19 cellular contexts compared by ENCODE assay signal in genomic region chr6:108123516-108123929, GRCh38. TPM values are rescaled to one million over a fixed set of nuclear protein-coding genes. Genes with fewer than 3 reads are reported as not detected.
A peak's percentile ranks its signal among the peaks of the same experiment; 100 is the strongest.
DNase-seq lines count a peak whose midpoint lies in the region; ATAC-seq and TF ChIP-seq lines count a peak whose summit lies in the region.
"Had no signal": no experiment of that assay in that cellular context is flagged by ENCODE, and none has a peak within 500 bp of the region (broad histone marks: within the 10 kb centered on the region; RNA-seq: fewer than 3 reads in every experiment).

No MANE protein-coding gene starts in this region.

- H3K18ac ChIP-seq in neuronal stem cell (ENCODE audit: low read length) = peak overlapping the region; percentile 55

- no peak overlapping the region for H2BK5ac ChIP-seq in neuronal stem cell (ENCODE audit: low read length)

- no peak for TF ChIP-seq CTCF in brain (conservative IDR thresholded peaks at IDR 0.05)

- peaks cover 43% of the 10 kb centered on the region for H3K4me1 Mint-ChIP-seq in brain

- H3K4ac ChIP-seq in neuronal stem cell (ENCODE audit: low read length) = no peak overlapping the region

- no peak overlapping the region for H2BK120ac ChIP-seq in neuronal stem cell (ENCODE audit: low read depth, low read length)

- H3K27ac Mint-ChIP-seq in brain = peak overlapping the region in 2 of 5 experiments; percentile 46 to 54
- H3K27ac Mint-ChIP-seq: CD14-positive monocyte had no signal

- H3K27ac ChIP-seq in neuronal stem cell (replicated peaks; ENCODE audit: low read length) = no peak overlapping the region
- H3K27ac ChIP-seq: 22Rv1 had no signal

- peaks cover 47% of the 10 kb centered on the region for H3K27me3 Mint-ChIP-seq in brain

- no peak overlapping the region for H2AFZ ChIP-seq in neuronal stem cell (ENCODE audit: low read length)

- no peak overlapping the region for H4K91ac ChIP-seq in neuronal stem cell (ENCODE audit: low read depth, low read length, poor library complexity)

- no peaks in the 10 kb centered on the region for H3K79me1 ChIP-seq in neuronal stem cell (ENCODE audit: low read depth, low read length)

- no peak overlapping the region for H4K8ac ChIP-seq in neuronal stem cell (ENCODE audit: low read depth, low read length)

- peaks cover 21 to 92% (median 60%) of the 10 kb centered on the region in 3 experiments for H3K27me3 ChIP-seq in neuronal stem cell (ENCODE audit: control insufficient read depth in 3 of 3, insufficient read depth in 3 of 3, low read depth in 1 of 3, low read length in 3 of 3)

- peak overlapping the region; percentile 7 to 66 (median 29) for H3K4me3 Mint-ChIP-seq in brain

- no CpG with 5 or more reads among the region's 13 CpGs for WGBS in neuronal stem cell (ENCODE audit: extremely low coverage in 2 of 2, insufficient read length in 2 of 2, insufficient replicate concordance in 1 of 2), 2 donors

- no peak overlapping the region for H3K9ac ChIP-seq in neuronal stem cell (ENCODE audit: low read depth, low read length, poor library complexity)

- H3K4me3 ChIP-seq in neuronal stem cell (ENCODE audit: low read length in 2 of 2) = no peak overlapping the region
- H3K4me3 ChIP-seq: GM12878 had no signal

- peaks cover 0 to 22% (median 4%) of the 10 kb centered on the region in 5 experiments for H3K9me3 Mint-ChIP-seq in brain

- H2AK5ac ChIP-seq in neuronal stem cell (ENCODE audit: low read depth, low read length) = no peak overlapping the region

- no peak overlapping the region for H3K4me2 ChIP-seq in neuronal stem cell (ENCODE audit: insufficient read depth, low read length, poor library complexity, severe bottlenecking)

- H3K36me3 Mint-ChIP-seq in brain = no peaks in the 10 kb centered on the region

- H2BK15ac ChIP-seq in neuronal stem cell (ENCODE audit: low read length) = no peak overlapping the region

- no peak overlapping the region for H3K23ac ChIP-seq in neuronal stem cell (ENCODE audit: low read depth, low read length, poor library complexity)

- no peak for ATAC-seq in HG02623 (IDR thresholded peaks at IDR 0.05; ENCODE audit: unreplicated experiment)
- ATAC-seq: GM12878, PC-3 had no signal

- DNase-seq in DMS53 (lab: John Stamatoyannopoulos, UW) = peak; percentile 5
- no peak for DNase-seq in DMS53 treated with DMSO at 0.1 percent for 48 hours (lab: John Stamatoyannopoulos, UW; ENCODE audit: unreplicated experiment)
- peak; percentile 16 for DNase-seq in ELF-1 (ENCODE audit: low read depth, low spot score)
- no peak for DNase-seq in neuronal stem cell (ENCODE audit: low spot score)
- DNase-seq in DMS114 treated with DMSO at 0.1 percent for 48 hours (lab: John Stamatoyannopoulos, UW; ENCODE audit: unreplicated experiment) = no peak
- no peak for DNase-seq in AG08396 (ENCODE audit: low spot score)
- DNase-seq: GOT3, NCI-H1417 treated with DMSO at 0.1 percent for 48 hours, NCI-H2029, NCI-H446 treated with DMSO at 0.1 percent for 48 hours, NCI-H774, PC-3, RPMI8226, SIG-M5 had no signal

- H2BK12ac ChIP-seq in neuronal stem cell (ENCODE audit: low read length) = no peak overlapping the region

- H3K9me3 ChIP-seq in neuronal stem cell (replicated peaks in 1 of 2; ENCODE audit: control insufficient read depth in 2 of 2, insufficient read depth in 1 of 2, low read depth in 1 of 2, low read length in 2 of 2) = peaks cover 0 to 3% of the 10 kb centered on the region in 2 donors

- peaks cover 18 to 26% of the 10 kb centered on the region in 2 donors for H3K4me1 ChIP-seq in neuronal stem cell (ENCODE audit: control insufficient read depth in 2 of 2, insufficient read depth in 1 of 2, low read depth in 1 of 2, low read length in 2 of 2)

- no peaks in the 10 kb centered on the region for H3K36me3 ChIP-seq in neuronal stem cell (replicated peaks in 1 of 2; ENCODE audit: control insufficient read depth in 2 of 2, insufficient read depth in 2 of 2, low read length in 2 of 2)

- no peak overlapping the region for H3K14ac ChIP-seq in neuronal stem cell (ENCODE audit: low read length)

RNA-seq across cellular contexts. Expression of gene NR2E1, which starts 42.3 kb away (rescaled TPM):
- 3.0 TPM for polyA plus RNA-seq in brain (ENCODE audit: insufficient read depth, low read depth, low replicate concordance)
- polyA plus RNA-seq in neuronal stem cell (2013, experiment 1 of 2) = 0.45 TPM
- polyA plus RNA-seq in neuronal stem cell (2013, experiment 2 of 2) = 0.42 TPM
- polyA plus RNA-seq: CD14-positive monocyte, GM12878 had no signal

RNA-seq across cellular contexts. Expression of gene OSTM1, which starts 49.0 kb away (rescaled TPM):
- 3.2 TPM for polyA plus RNA-seq in brain (ENCODE audit: insufficient read depth, low read depth, low replicate concordance)
- polyA plus RNA-seq in neuronal stem cell (2013, experiment 1 of 2) = 16.5 TPM
- 17.3 TPM for polyA plus RNA-seq in neuronal stem cell (2013, experiment 2 of 2)

Comparison
In these comparisons a context has a peak if more than half of its experiments do, and no peak if none do; other contexts are left out.
1. DNase-seq: peak in DMS53 (single experiment) and ELF-1 (single experiment); none in DMS53 treated with DMSO at 0.1 percent for 48 hours (single experiment), neuronal stem cell (single experiment), DMS114 treated with DMSO at 0.1 percent for 48 hours (single experiment) and AG08396 (single experiment).